Comparison of ENCODE assay signal across 8 cellular contexts in genomic region chr16:56357291-56357764, GRCh38.
DNase-seq lines count a peak whose midpoint lies in the region; ATAC-seq and TF ChIP-seq lines count a peak whose summit lies in the region.

No MANE protein-coding gene starts in this region.

- H3K4me1 Mint-ChIP-seq in mesothelial cell of epicardium: peaks cover 33% of the 10 kb centered on the region

- TF ChIP-seq CTCF in PC-3 (conservative IDR thresholded peaks at IDR 0.05; ENCODE audit: low read depth, low read length) (no peak), mesothelial cell of epicardium (IDR thresholded peaks at IDR 0.05; ENCODE audit: unreplicated experiment) (no peak), vagina (IDR thresholded peaks at IDR 0.05) (no peak), BE2C (IDR thresholded peaks at IDR 0.05; ENCODE audit: low read depth, low read length) (no peak)

- no peaks in the 10 kb centered on the region for H3K9me3 ChIP-seq in PC-3 (ENCODE audit: low read length)
- no peaks in the 10 kb centered on the region for H3K9me3 ChIP-seq in vagina
- H3K9me3 ChIP-seq in BE2C: no peaks in the 10 kb centered on the region

- BruUV-seq in PC-3 (replicated peaks; lab: Mats Ljungman, UMichigan): no TSS peak

- H3K4me2 ChIP-seq in PC-3 (ENCODE audit: low read length): peak overlapping the region; percentile 84

- DNase-seq in PC-3: peak; percentile 11
- DNase-seq in dermis microvascular lymphatic vessel endothelial cell (ENCODE audit: low read depth in 2 of 2): peak; percentile 48 to 57
- peak in 1 of 2 experiments; percentile 31 for DNase-seq in mesothelial cell of epicardium (ENCODE audit: low spot score in 2 of 2, unreplicated experiment in 2 of 2)
- no peak for DNase-seq in vagina (ENCODE audit: extremely low spot score in 2 of 2)
- no peak for DNase-seq in BE2C

- no peaks in the 10 kb centered on the region for H3K27me3 Mint-ChIP-seq in mesothelial cell of epicardium (ENCODE audit: low read depth)

- intact Hi-C loops in PC-3 (cut with micrococcal nuclease): no loop called here
- intact Hi-C loops in vagina (cut with DNase I): no loop called here

- H3K4me3 Mint-ChIP-seq in mesothelial cell of epicardium: peak overlapping the region; percentile 78

- H3K27me3 ChIP-seq in PC-3 (ENCODE audit: low read length) (no peaks in the 10 kb centered on the region), vagina (no peaks in the 10 kb centered on the region), BE2C (no peaks in the 10 kb centered on the region)

- H4K20me1 ChIP-seq in PC-3 (ENCODE audit: low read length): no peaks in the 10 kb centered on the region

- no peaks in the 10 kb centered on the region for H3K79me2 ChIP-seq in PC-3 (ENCODE audit: low read length)

- peak overlapping the region; percentile 73 for H2AFZ ChIP-seq in PC-3 (ENCODE audit: low read length)

- H3K9me2 ChIP-seq in PC-3 (replicated peaks; ENCODE audit: low read length): no peaks in the 10 kb centered on the region

- ATAC-seq in GM18867 (IDR thresholded peaks at IDR 0.05; ENCODE audit: unreplicated experiment): peak; percentile 11
- ATAC-seq in PC-3: peak; percentile 46; the same call in 1 of the 2 replicates
- ATAC-seq in GM21737 (IDR thresholded peaks at IDR 0.05; ENCODE audit: unreplicated experiment): no peak
- ATAC-seq in HG03045 (IDR thresholded peaks at IDR 0.05; ENCODE audit: unreplicated experiment): no peak

- CTCF ChIA-PET in PC-3 (lab: Charles Lee): interaction anchor here (1.6 kb wide), 1 partner anchor 27 kb away, joined by 9 read pairs; no protein-coding TSS in a partner anchor

- H3F3A ChIP-seq in PC-3 (ENCODE audit: low read length, unreplicated experiment): no peaks in the 10 kb centered on the region

- POLR2A ChIA-PET in PC-3 (lab: Charles Lee; ENCODE audit: unreplicated experiment): no interaction called here

- no peaks in the 10 kb centered on the region for H3K36me3 ChIP-seq in PC-3 (ENCODE audit: low read depth, low read length)
- peaks cover 0 to 7% of the 10 kb centered on the region in 2 donors for H3K36me3 ChIP-seq in vagina
- peaks cover 2% of the 10 kb centered on the region for H3K36me3 ChIP-seq in BE2C

- H3K36me3 Mint-ChIP-seq in mesothelial cell of epicardium: peaks cover 4% of the 10 kb centered on the region

- peak overlapping the region; percentile 83 for H3K27ac Mint-ChIP-seq in mesothelial cell of epicardium

- H3K27ac ChIP-seq in PC-3 (ENCODE audit: low read length) (peak overlapping the region; percentile 28), vagina (peak overlapping the region; percentile 80)

- no peak for TF ChIP-seq POLR2A in vagina (IDR thresholded peaks at IDR 0.05)

- H3K4me3 ChIP-seq in PC-3 (ENCODE audit: low read length) (peak overlapping the region; percentile 67), vagina (peak overlapping the region in 1 of 2 donors; percentile 51), BE2C (ENCODE audit: low read depth, low read length) (no peak overlapping the region)

- H3K9ac ChIP-seq in PC-3 (ENCODE audit: low read length): peak overlapping the region; percentile 60

- no peaks in the 10 kb centered on the region for H3K9me3 Mint-ChIP-seq in mesothelial cell of epicardium

- peaks cover 9% of the 10 kb centered on the region for H3K4me1 ChIP-seq in PC-3 (ENCODE audit: insufficient read depth, low read length)
- H3K4me1 ChIP-seq in vagina: peaks cover 18% of the 10 kb centered on the region
- peaks cover 4% of the 10 kb centered on the region; the same call in 1 of the 2 replicates for H3K4me1 ChIP-seq in BE2C

Comparison
In these comparisons a context has a peak if more than half of its experiments do, and no peak if none do; other contexts are left out.
1. ATAC-seq: peak in GM18867 (single experiment) and PC-3 (single experiment); none in GM21737 (single experiment) and HG03045 (single experiment).
2. DNase-seq: peak in PC-3 (single experiment) and dermis microvascular lymphatic vessel endothelial cell (2 of 2); none in vagina (0 of 2) and BE2C (single experiment).